In genomic region chr14:87888136-87888999, GRCh38 we compare ENCODE assay signal across 8 cellular contexts.
DNase-seq lines count a peak whose midpoint lies in the region; FAIRE-seq and TF ChIP-seq lines count a peak whose summit lies in the region.

No MANE protein-coding gene starts in this region.

- H3K27ac ChIP-seq in testis: peak overlapping the region; percentile 65 to 66

- TF ChIP-seq POLR2A in testis (IDR thresholded peaks at IDR 0.05) (no peak), H54 (IDR thresholded peaks at IDR 0.05; ENCODE audit: low read depth, low read length) (no peak)

- H3K4me3 Mint-ChIP-seq in endothelial cell (ENCODE audit: unreplicated experiment): no peak overlapping the region
- no peak overlapping the region for H3K4me3 Mint-ChIP-seq in activated T-helper 2 cell treated with anti-CD3 and anti-CD28 coated beads, Interferon-gamma antibody, Interleukin-2, Interleukin-4, amounts not matched to agents 10 μg/mL and 5 μg/mL and 100 μg/mL, durations not matched to agents 14 hours and 24 hours and 36 hours (ENCODE audit: low read depth)

- no peaks in the 10 kb centered on the region for H3K27me3 ChIP-seq in BE2C
- H3K27me3 ChIP-seq in testis: no peaks in the 10 kb centered on the region

- no peak overlapping the region for H3K4me3 ChIP-seq in BE2C (ENCODE audit: low read depth, low read length)
- H3K4me3 ChIP-seq in testis: peak overlapping the region; percentile 5 to 7

- intact Hi-C loops in testis (cut with DNase I; ENCODE audit: low total_unique reads): no loop called here
- intact Hi-C loops in activated T-helper 2 cell treated with anti-CD3 and anti-CD28 coated beads, Interferon-gamma antibody, Interleukin-2, Interleukin-4, amounts not matched to agents 10 μg/mL and 5 μg/mL and 100 μg/mL, durations not matched to agents 14 hours and 24 hours and 36 hours (cut with micrococcal nuclease): no loop called here

- H3K4me1 ChIP-seq in BE2C (no peaks in the 10 kb centered on the region), testis (peaks cover 16% of the 10 kb centered on the region)

- DNase-seq in BE2C (peak; percentile 54), GM13977 (ENCODE audit: low spot score) (no peak), NCI-H1048 (lab: John Stamatoyannopoulos, UW) (peak; percentile 15), endothelial cell (ENCODE audit: low spot score) (peak; percentile 67), testis (peak; percentile 77), H54 (ENCODE audit: insufficient read length, low spot score) (no peak), NCI-H226 (no peak)
- DNase-seq in activated T-helper 2 cell treated with anti-CD3 and anti-CD28 coated beads, Interferon-gamma antibody, Interleukin-2, Interleukin-4, amounts not matched to agents 10 μg/mL and 5 μg/mL and 100 μg/mL, durations not matched to agents 14 hours and 24 hours and 36 hours (ENCODE audit: low spot score): no peak

- no peaks in the 10 kb centered on the region for H3K9me3 Mint-ChIP-seq in endothelial cell (ENCODE audit: unreplicated experiment)
- H3K9me3 Mint-ChIP-seq in activated T-helper 2 cell treated with anti-CD3 and anti-CD28 coated beads, Interferon-gamma antibody, Interleukin-2, Interleukin-4, amounts not matched to agents 10 μg/mL and 5 μg/mL and 100 μg/mL, durations not matched to agents 14 hours and 24 hours and 36 hours: no peaks in the 10 kb centered on the region

- H3K4me1 Mint-ChIP-seq in endothelial cell (ENCODE audit: unreplicated experiment): no peaks in the 10 kb centered on the region
- H3K4me1 Mint-ChIP-seq in activated T-helper 2 cell treated with anti-CD3 and anti-CD28 coated beads, Interferon-gamma antibody, Interleukin-2, Interleukin-4, amounts not matched to agents 10 μg/mL and 5 μg/mL and 100 μg/mL, durations not matched to agents 14 hours and 24 hours and 36 hours (ENCODE audit: low read depth): no peaks in the 10 kb centered on the region

- H3K27ac Mint-ChIP-seq in endothelial cell (ENCODE audit: unreplicated experiment): no peak overlapping the region
- H3K27ac Mint-ChIP-seq in activated T-helper 2 cell treated with anti-CD3 and anti-CD28 coated beads, Interferon-gamma antibody, Interleukin-2, Interleukin-4, amounts not matched to agents 10 μg/mL and 5 μg/mL and 100 μg/mL, durations not matched to agents 14 hours and 24 hours and 36 hours: no peak overlapping the region

- TF ChIP-seq CTCF in BE2C (IDR thresholded peaks at IDR 0.05; ENCODE audit: low read depth, low read length): peak; percentile 75
- peak; percentile 61 for TF ChIP-seq CTCF in GM13977 (IDR thresholded peaks at IDR 0.05; ENCODE audit: extremely low read depth, insufficient read depth, missing control alignments)
- peak; percentile 76 for TF ChIP-seq CTCF in endothelial cell (IDR thresholded peaks at IDR 0.05; ENCODE audit: unreplicated experiment)
- peak in 2 of 3 experiments; percentile 7 to 46 for TF ChIP-seq CTCF in testis (IDR thresholded peaks at IDR 0.05)

- no peak for FAIRE-seq in H54 (lab: Jason Lieb, UNC)

- H3K36me3 ChIP-seq in BE2C (no peaks in the 10 kb centered on the region), testis (ENCODE audit: low read depth, missing control alignments) (no peaks in the 10 kb centered on the region)

- no peaks in the 10 kb centered on the region for H3K36me3 Mint-ChIP-seq in endothelial cell (ENCODE audit: low read depth, unreplicated experiment)
- no peaks in the 10 kb centered on the region for H3K36me3 Mint-ChIP-seq in activated T-helper 2 cell treated with anti-CD3 and anti-CD28 coated beads, Interferon-gamma antibody, Interleukin-2, Interleukin-4, amounts not matched to agents 10 μg/mL and 5 μg/mL and 100 μg/mL, durations not matched to agents 14 hours and 24 hours and 36 hours (ENCODE audit: low read depth)

- whole genome bisulfite sequencing in testis, 2 donors: 45 to 56% methylated on average over 20 of the region's 20 CpGs

- in situ Hi-C loops in GM13977 (cut with MboI; ENCODE audit: low pct_unique_long_range_greater_than_20kb, low sequenced_read_pairs, unreplicated experiment): no loop called here

- peaks cover 1% of the 10 kb centered on the region for H3K27me3 Mint-ChIP-seq in endothelial cell (ENCODE audit: unreplicated experiment)
- H3K27me3 Mint-ChIP-seq in activated T-helper 2 cell treated with anti-CD3 and anti-CD28 coated beads, Interferon-gamma antibody, Interleukin-2, Interleukin-4, amounts not matched to agents 10 μg/mL and 5 μg/mL and 100 μg/mL, durations not matched to agents 14 hours and 24 hours and 36 hours (ENCODE audit: low read depth): peaks cover 2% of the 10 kb centered on the region

- H3K9me3 ChIP-seq in BE2C: no peaks in the 10 kb centered on the region
- H3K9me3 ChIP-seq in testis: no peaks in the 10 kb centered on the region

Comparison
In these comparisons a context has a peak if more than half of its experiments do, and no peak if none do; other contexts are left out.
1. DNase-seq: peak in BE2C (single experiment), NCI-H1048 (single experiment), endothelial cell (single experiment) and testis (single experiment); none in GM13977 (single experiment), H54 (single experiment), activated T-helper 2 cell treated with anti-CD3 and anti-CD28 coated beads, Interferon-gamma antibody, Interleukin-2, Interleukin-4, amounts not matched to agents 10 μg/mL and 5 μg/mL and 100 μg/mL, durations not matched to agents 14 hours and 24 hours and 36 hours (single experiment) and NCI-H226 (single experiment).
2. Peak in every context shown above with its lines, with median percentiles within 50 percentile points of each other: CTCF ChIP-seq.